25 cellular contexts compared by ENCODE assay signal in genomic region chr9:134777153-134777552, GRCh38.
"Had no signal": no experiment of that assay in that cellular context is flagged by ENCODE, and none has a peak within 500 bp of the region (broad histone marks: within the 10 kb centered on the region; RNA-seq: fewer than 3 reads in every experiment).

No MANE protein-coding gene starts in this region.

- ATAC-seq: activated CD8-positive, alpha-beta T cell treated with anti-CD3 and anti-CD28 coated beads, Interleukin-2, amount 10 ng/mL, durations not matched to agents 7 days and 5 days; body of pancreas; Panc1; WTC11 had no signal

- H3K4me3 ChIP-seq: body of pancreas had no signal

- H3K9me3 ChIP-seq: body of pancreas had no signal

- DNase-seq: activated CD4-positive, alpha-beta T cell treated with anti-CD3 and anti-CD28 coated beads for 48 hours; activated CD4-positive, alpha-beta T cell treated with anti-CD3 and anti-CD28 coated beads, Interleukin-2, amount 50 U/mL, for 4 hours; activated CD4-positive, CD25-positive, alpha-beta regulatory T cell treated with anti-CD3 and anti-CD28 coated beads, Interleukin-2, amount 50 U/mL, for 72 hours; activated CD8-positive, alpha-beta memory T cell treated with anti-CD3 and anti-CD28 coated beads, Interleukin-2, amount 50 U/mL, for 48 hours; activated CD8-positive, alpha-beta T cell treated with anti-CD3 and anti-CD28 coated beads, Interleukin-2, amount 10 ng/mL, durations not matched to agents 7 days and 5 days; activated effector memory CD4-positive, alpha-beta T cell treated with Interleukin-2 at 50 U/mL for 16 hours; activated naive CD4-positive, alpha-beta T cell; activated T-cell treated with anti-CD3 and anti-CD28 coated beads, Interleukin-2, amount 50 U/mL, for 1 hour; aorta; body of pancreas; central memory CD4-positive, alpha-beta T cell; Karpas-422; MM.1S; NCI-H1105; NCI-H1436; NCI-H1694 treated with DMSO at 0.1 percent for 48 hours; NCI-H2029 treated with DMSO at 0.1 percent for 48 hours; NCI-H345; NCI-H510A treated with DMSO at 0.1 percent for 48 hours; NCI-H69; NK-92 treated with Interleukin-12 subunit alpha and Interleukin-12 subunit beta, amount 100 ng/mL, for 24 hours; OCI-M1; Right ventricle myocardium superior had no signal

- H3K27me3 ChIP-seq: body of pancreas had no signal

- H3K27ac ChIP-seq: body of pancreas had no signal

- H3K4me1 ChIP-seq: body of pancreas had no signal
